ENCODE assay signal across 8 cellular contexts in the genomic region with DNA sequence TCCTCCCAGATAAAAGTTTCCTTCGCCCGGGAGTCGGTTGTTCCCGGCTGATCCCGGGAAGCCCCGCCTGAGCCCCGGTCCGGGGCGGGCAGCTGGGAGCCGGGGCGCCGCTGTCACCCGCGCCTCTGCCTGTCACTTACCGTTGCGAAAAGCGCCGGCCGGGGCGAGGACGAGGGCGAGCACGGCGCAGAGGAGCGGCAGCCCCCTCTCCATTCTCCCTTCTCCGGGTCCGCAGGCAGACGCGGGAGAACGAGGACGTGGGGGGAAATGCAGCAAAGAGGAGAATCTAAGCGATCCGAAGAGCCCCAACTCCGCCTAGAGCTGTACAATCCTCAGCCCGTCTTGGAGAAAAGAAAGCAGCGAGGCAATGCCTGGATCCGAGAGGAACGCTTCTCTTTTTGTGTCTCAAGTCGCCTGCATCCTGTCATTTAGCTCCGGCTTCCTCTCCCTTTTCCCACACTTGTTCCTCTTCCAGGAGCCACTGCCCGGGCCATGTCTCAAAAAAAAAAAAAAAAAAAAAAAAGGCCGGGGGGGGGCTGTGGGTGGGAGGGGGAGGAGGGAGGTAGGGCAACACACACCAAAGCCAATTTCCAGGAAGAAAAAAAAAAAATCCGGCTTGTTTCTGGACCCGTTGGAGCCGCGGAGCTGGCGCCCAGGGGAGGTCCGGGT. TPM values are rescaled to one million over a fixed set of nuclear protein-coding genes. Genes with fewer than 3 reads are reported as not detected.
A peak's percentile ranks its signal among the peaks of the same experiment; 100 is the strongest.
DNase-seq lines count a peak whose midpoint lies in the region; ATAC-seq and TF ChIP-seq lines count a peak whose summit lies in the region.

A gene (minus strand): TSS at position 498 of the 669 bp plus-strand sequence. CDS start 285 bp downstream, at position 213.

- peak within 1 kb of the TSS; percentile 76 for H3K4me3 Mint-ChIP-seq in activated naive CD8-positive, alpha-beta T cell treated with anti-CD3 and anti-CD28 coated beads, Interleukin-2, amount 50 U/mL, for 24 hours

- H3K36me3 Mint-ChIP-seq in activated naive CD8-positive, alpha-beta T cell treated with anti-CD3 and anti-CD28 coated beads, Interleukin-2, amount 50 U/mL, for 24 hours (ENCODE audit: low read depth): no peaks in the 10 kb centered on the region

- no peak within 1 kb of the TSS for H3K27ac Mint-ChIP-seq in activated naive CD8-positive, alpha-beta T cell treated with anti-CD3 and anti-CD28 coated beads, Interleukin-2, amount 50 U/mL, for 24 hours

- no peak for TF ChIP-seq CTCF in heart left ventricle (IDR thresholded peaks at IDR 0.05)
- TF ChIP-seq CTCF in parathyroid adenoma (IDR thresholded peaks at IDR 0.05): no peak

- peak within 1 kb of the TSS; percentile 80 for H3K4me2 ChIP-seq in parathyroid adenoma (ENCODE audit: low read length)

- H3K27me3 ChIP-seq in heart left ventricle: peaks cover 0 to 5% (median 0%) of the 10 kb centered on the region in 9 donors
- no peaks in the 10 kb centered on the region for H3K27me3 ChIP-seq in parathyroid adenoma (ENCODE audit: control insufficient read depth, insufficient read depth, low read length)

- ATAC-seq in activated naive CD8-positive, alpha-beta T cell treated with anti-CD3 and anti-CD28 coated beads, Interleukin-2, amount 50 U/mL, for 24 hours: no peak
- ATAC-seq in heart left ventricle (peak in 2 of 4 donors; percentile 14 to 40), GM18505 (IDR thresholded peaks at IDR 0.05; ENCODE audit: unreplicated experiment) (no peak)

- no peaks in the 10 kb centered on the region for H3K9me3 Mint-ChIP-seq in activated naive CD8-positive, alpha-beta T cell treated with anti-CD3 and anti-CD28 coated beads, Interleukin-2, amount 50 U/mL, for 24 hours

- H3K4me1 Mint-ChIP-seq in activated naive CD8-positive, alpha-beta T cell treated with anti-CD3 and anti-CD28 coated beads, Interleukin-2, amount 50 U/mL, for 24 hours: peaks cover 32% of the 10 kb centered on the region

- peak within 1 kb of the TSS; percentile 64 for H2AFZ ChIP-seq in parathyroid adenoma

- H3K4me3 ChIP-seq in heart left ventricle (peak within 1 kb of the TSS; percentile 53 to 92 (median 88)), parathyroid adenoma (ENCODE audit: low read depth, low read length) (peak within 1 kb of the TSS; percentile 60)

- H3K36me3 ChIP-seq in heart left ventricle (peaks cover 0 to 14% (median 11%) of the 10 kb centered on the region in 9 donors), parathyroid adenoma (ENCODE audit: control insufficient read depth, insufficient read depth, low read length) (no peaks in the 10 kb centered on the region)

- TF ChIP-seq POLR2A in heart left ventricle (IDR thresholded peaks at IDR 0.05): peak in 1 of 2 donors; percentile 48
- no peak for TF ChIP-seq POLR2A in GM18505 (IDR thresholded peaks at IDR 0.05; ENCODE audit: borderline replicate concordance, extremely low read depth, insufficient read depth, insufficient read length)

- intact Hi-C loops in heart left ventricle (cut with DNase I): loop anchor here (2.0 to 10.0 kb wide), 24 partner anchors 62 to 1303 kb away; no protein-coding TSS in a partner anchor

- H3K27ac ChIP-seq in heart left ventricle: peak within 1 kb of the TSS; percentile 95 to 100 (median 98)
- peak within 1 kb of the TSS; percentile 64 for H3K27ac ChIP-seq in parathyroid adenoma

- no peaks in the 10 kb centered on the region for H3K79me2 ChIP-seq in parathyroid adenoma

- peaks cover 7 to 30% (median 17%) of the 10 kb centered on the region in 12 donors for H3K4me1 ChIP-seq in heart left ventricle
- no peaks in the 10 kb centered on the region for H3K4me1 ChIP-seq in parathyroid adenoma

- DNase-seq in NCI-H2081 (lab: John Stamatoyannopoulos, UW) (peak; percentile 29 to 32), NCI-H2081 treated with DMSO at 0.1 percent for 48 hours (lab: John Stamatoyannopoulos, UW) (no peak), M059J (ENCODE audit: low read depth) (no peak), heart left ventricle (peak; percentile 60 to 72 (median 64)), hepatic stellate cell (ENCODE audit: low spot score) (no peak)
- DNase-seq in activated naive CD8-positive, alpha-beta T cell treated with anti-CD3 and anti-CD28 coated beads, Interleukin-2, amount 50 U/mL, for 24 hours: peak; percentile 22

- 0 to 4% (median 0%) methylated on average over 34 to 48 of the region's 48 CpGs for WGBS in heart left ventricle, 4 donors

- H3K9me3 ChIP-seq in heart left ventricle (no peaks in the 10 kb centered on the region), parathyroid adenoma (ENCODE audit: control insufficient read depth, low read length) (no peaks in the 10 kb centered on the region)

- H3K27me3 Mint-ChIP-seq in activated naive CD8-positive, alpha-beta T cell treated with anti-CD3 and anti-CD28 coated beads, Interleukin-2, amount 50 U/mL, for 24 hours: peaks cover 70% of the 10 kb centered on the region

- no peak within 1 kb of the TSS for H3K9ac ChIP-seq in parathyroid adenoma

RNA-seq across cellular contexts. Expression of the gene that starts here (rescaled TPM):
- 73.1 and 106 TPM in 2 replicates for total RNA-seq in M059J (2014; rRNA removed; shearing (Covaris generic))
- 100 to 1,000 TPM; 115 to 279 (median 173) TPM for total RNA-seq in heart left ventricle
- polyA plus RNA-seq in heart left ventricle: 10 to 100 TPM; 47.1 to 69.4 TPM

Comparison
In these comparisons a context has a peak if more than half of its experiments do, and no peak if none do; other contexts are left out.
1. DNase-seq: peak in NCI-H2081 (2 of 2), activated naive CD8-positive, alpha-beta T cell treated with anti-CD3 and anti-CD28 coated beads, Interleukin-2, amount 50 U/mL, for 24 hours (single experiment) and heart left ventricle (5 of 5); none in NCI-H2081 treated with DMSO at 0.1 percent for 48 hours (single experiment), M059J (single experiment) and hepatic stellate cell (single experiment).